In the genomic region with DNA sequence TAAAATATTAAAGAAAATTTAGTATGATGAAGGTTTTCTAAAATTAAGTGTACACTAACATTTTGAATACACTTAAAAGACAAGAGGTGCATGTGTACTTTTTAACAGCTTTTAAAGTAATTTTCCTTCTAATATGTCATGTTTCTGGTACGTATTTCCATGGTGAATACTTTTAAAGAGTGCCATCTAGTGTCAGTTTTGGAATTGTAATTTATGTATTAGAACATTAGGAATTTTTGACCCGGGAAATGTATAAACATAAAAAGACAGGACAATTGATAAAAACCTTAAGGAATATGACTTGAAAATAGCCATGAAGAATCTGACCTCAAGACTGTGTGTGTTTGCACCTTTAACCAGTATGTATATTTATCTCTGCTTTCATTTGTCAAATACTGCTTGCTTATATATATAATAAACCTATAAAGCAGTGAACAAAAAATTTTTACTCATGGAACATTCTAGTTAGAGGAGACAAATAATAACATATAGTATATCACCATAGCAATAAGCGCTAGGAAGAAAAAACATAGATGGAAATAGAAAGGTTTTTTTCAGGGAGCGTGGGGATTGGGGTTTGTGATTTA, we compare ENCODE assay signal across 8 cellular contexts. TPM values are rescaled to one million over a fixed set of nuclear protein-coding genes. Genes with fewer than 3 reads are reported as not detected.
A peak's percentile ranks its signal among the peaks of the same experiment; 100 is the strongest.
DNase-seq lines count a peak whose midpoint lies in the region; ATAC-seq and TF ChIP-seq lines count a peak whose summit lies in the region.

No MANE protein-coding gene starts in this region.

- H3K4me3 ChIP-seq in kidney epithelial cell (ENCODE audit: low read depth, low read length), result no peak overlapping the region

- peaks cover 2 to 12% of the 10 kb centered on the region in 2 donors for H3K36me3 Mint-ChIP-seq in stimulated activated naive B cell treated with anti-CD40 and anti-IgM and Interleukin-4, amounts not matched to agents 10 μg/mL and 1 μg/mL and 100 μg/mL, for 72 hours

- no peaks in the 10 kb centered on the region for H3K36me3 ChIP-seq in kidney epithelial cell (ENCODE audit: control insufficient read depth, insufficient read depth, low read length)

- no peaks in the 10 kb centered on the region for H3K27me3 ChIP-seq in kidney epithelial cell (ENCODE audit: control insufficient read depth, insufficient read depth, low read length)

- TF ChIP-seq CTCF in kidney epithelial cell (IDR thresholded peaks at IDR 0.05; ENCODE audit: insufficient read depth, low read length, poor library complexity, severe bottlenecking), result peak; percentile 30

- no peak for ATAC-seq in left colon
- ATAC-seq in stimulated activated naive B cell treated with anti-CD40 and anti-IgM and Interleukin-4, amounts not matched to agents 10 μg/mL and 1 μg/mL and 100 μg/mL, for 72 hours (replicated peaks), result no peak

- no peak overlapping the region for H3K27ac Mint-ChIP-seq in stimulated activated naive B cell treated with anti-CD40 and anti-IgM and Interleukin-4, amounts not matched to agents 10 μg/mL and 1 μg/mL and 100 μg/mL, for 72 hours

- H3K4me1 Mint-ChIP-seq in stimulated activated naive B cell treated with anti-CD40 and anti-IgM and Interleukin-4, amounts not matched to agents 10 μg/mL and 1 μg/mL and 100 μg/mL, for 72 hours, result peaks cover 7 to 15% of the 10 kb centered on the region in 2 donors

- no peaks in the 10 kb centered on the region for H3K9me3 Mint-ChIP-seq in stimulated activated naive B cell treated with anti-CD40 and anti-IgM and Interleukin-4, amounts not matched to agents 10 μg/mL and 1 μg/mL and 100 μg/mL, for 72 hours

- DNase-seq in DMS153 treated with DMSO at 0.1 percent for 48 hours (lab: John Stamatoyannopoulos, UW; ENCODE audit: unreplicated experiment) (peak; percentile 34), LoVo (ENCODE audit: low spot score) (peak; percentile 55), amniotic epithelial cell (ENCODE audit: low read depth) (peak; percentile 39), kidney epithelial cell (ENCODE audit: low read depth) (no peak), left colon (no peak), cortex of kidney (lab: John Stamatoyannopoulos, UW) (no peak), ureter (ENCODE audit: low spot score) (no peak)
- DNase-seq in stimulated activated naive B cell treated with anti-CD40 and anti-IgM and Interleukin-4, amounts not matched to agents 10 μg/mL and 1 μg/mL and 100 μg/mL, for 72 hours, result no peak

- no peak overlapping the region for H3K4me3 Mint-ChIP-seq in stimulated activated naive B cell treated with anti-CD40 and anti-IgM and Interleukin-4, amounts not matched to agents 10 μg/mL and 1 μg/mL and 100 μg/mL, for 72 hours

- no peaks in the 10 kb centered on the region for H3K27me3 Mint-ChIP-seq in stimulated activated naive B cell treated with anti-CD40 and anti-IgM and Interleukin-4, amounts not matched to agents 10 μg/mL and 1 μg/mL and 100 μg/mL, for 72 hours

- intact Hi-C loops in left colon (cut with DNase I, micrococcal nuclease), result no loop called here

RNA-seq across cellular contexts. Expression of a gene that starts 7.2 kb away (rescaled TPM):
- total RNA-seq in kidney epithelial cell, result 17.9 and 18.5 TPM in 2 replicates
- 1 to 10 TPM; 6.4 to 7.8 TPM for total RNA-seq in left colon
- 12.3 TPM for total RNA-seq in ureter

RNA-seq across cellular contexts. Expression of a gene that starts 7.3 kb away (rescaled TPM):
- 25.3 and 30.7 TPM in 2 replicates for total RNA-seq in kidney epithelial cell
- 10 to 100 TPM; 13.2 to 15.2 TPM for total RNA-seq in left colon
- total RNA-seq in ureter, result 21.1 TPM

Comparison
In these comparisons a context has a peak if more than half of its experiments do, and no peak if none do; other contexts are left out.
1. DNase-seq: peak in DMS153 treated with DMSO at 0.1 percent for 48 hours (single experiment), LoVo (single experiment) and amniotic epithelial cell (single experiment); none in kidney epithelial cell (single experiment), left colon (0 of 2), cortex of kidney (single experiment), ureter (single experiment) and stimulated activated naive B cell treated with anti-CD40 and anti-IgM and Interleukin-4, amounts not matched to agents 10 μg/mL and 1 μg/mL and 100 μg/mL, for 72 hours (single experiment).